Comparison of ENCODE assay signal across 18 cellular contexts in genomic region chr9:89305868-89306267, GRCh38.
"Had no signal": no experiment of that assay in that cellular context is flagged by ENCODE, and none has a peak within 500 bp of the region (broad histone marks: within the 10 kb centered on the region; RNA-seq: fewer than 3 reads in every experiment).

No MANE protein-coding gene starts in this region.

- DNase-seq: activated CD4-positive, alpha-beta T cell treated with anti-CD3 and anti-CD28 coated beads for 1 hour; activated CD4-positive, alpha-beta T cell treated with anti-CD3 and anti-CD28 coated beads, Interleukin-2, amount 50 U/mL, for 1 hour; activated CD8-positive, alpha-beta memory T cell treated with anti-CD3 and anti-CD28 coated beads, Interleukin-2, amount 50 U/mL, for 4 hours; activated naive CD4-positive, alpha-beta T cell; activated T-cell treated with anti-CD3 and anti-CD28 coated beads, Interleukin-2, amount 50 U/mL, for 24 hours; adrenal gland; kidney glomerular epithelial cell; left ventricle myocardium superior; pancreas; right lobe of liver; stimulated activated CD4-positive, alpha-beta T cell treated with anti-CD3 and anti-CD28 coated beads, Interleukin-15, amount 100 ng/mL, for 24 hours; stimulated activated naive B cell treated with anti-CD40 and anti-IgM and Interleukin-4, amounts not matched to agents 10 μg/mL and 1 μg/mL and 100 μg/mL, for 72 hours; T-helper 1 cell; testis; trophoblast cell had no signal

- ATAC-seq: activated T-helper 17 cell treated with anti-CD3 and anti-CD28 coated beads, Interleukin-2, amount 50 U/mL, for 72 hours; left ventricle myocardium superior; pancreas; right lobe of liver; stimulated activated naive B cell treated with anti-CD40 and anti-IgM and Interleukin-4, amounts not matched to agents 10 μg/mL and 1 μg/mL and 100 μg/mL, for 72 hours had no signal

- H3K9me3 ChIP-seq: adrenal gland, breast epithelium, pancreas, right lobe of liver, testis had no signal

- H3K4me1 ChIP-seq: breast epithelium, testis had no signal

- H3K4me2 ChIP-seq: smooth muscle cell had no signal

- H3K36me3 ChIP-seq: adrenal gland, breast epithelium, pancreas, right lobe of liver had no signal

- H3K4me3 ChIP-seq: adrenal gland, breast epithelium, pancreas, right lobe of liver, smooth muscle cell, testis had no signal

- H3K27me3 ChIP-seq: adrenal gland, breast epithelium, pancreas, right lobe of liver, testis had no signal

- H3K27ac ChIP-seq: adrenal gland, breast epithelium, pancreas, right lobe of liver, testis had no signal
